1 cellular context compared by ENCODE assay signal in genomic region chr2:111918383-111918806, GRCh38.
TF ChIP-seq lines count a peak whose summit lies in the region.

No MANE protein-coding gene starts in this region.

TF ChIP-seq in K562, 482 proteins besides CTCF, POLR2A, EP300 and RAD21 (continued from another document):
- TF ChIP-seq RBM17 (IDR thresholded peaks at IDR 0.05; ENCODE audit: borderline replicate concordance, low read depth, low read length) (no peak), ADNP (tag; IDR thresholded peaks at IDR 0.05) (0 out of 2 replicates have a peak, but pooled peaks have one; percentile 20), C11orf30 (IDR thresholded peaks at IDR 0.05; ENCODE audit: low read depth) (peak; percentile 100), ARNT (IDR thresholded peaks at IDR 0.05) (0 out of 4 replicates have a peak, but pooled peaks of 1 of the 2 experiments have one; percentile 40), ARID1B (IDR thresholded peaks at IDR 0.05) (peak; percentile 94), DACH1 (IDR thresholded peaks at IDR 0.05; ENCODE audit: partially characterized antibody) (peak; percentile 32), SIRT6 (IDR thresholded peaks at IDR 0.05; ENCODE audit: low read depth, low read length) (no peak), ZNF77 (CRISPR knock-in tag; IDR thresholded peaks at IDR 0.05) (no peak), TCF3 (CRISPR knock-in tag; IDR thresholded peaks at IDR 0.05) (peak; percentile 93), ZNF766 (CRISPR knock-in tag; conservative IDR thresholded peaks at IDR 0.05) (0 out of 2 replicates have a peak, but pooled peaks have one; percentile 34), GATA2 (CRISPR knock-in tag; IDR thresholded peaks at IDR 0.05) (peak; percentile 40; the same call in 1 of the 2 replicates), DPF2 (IDR thresholded peaks at IDR 0.05) (peak; percentile 92), TRIM24 (IDR thresholded peaks at IDR 0.05) (peak; percentile 75 to 77), FOSL1 (tag; conservative IDR thresholded peaks at IDR 0.05) (peak; percentile 88), ZNF668 (CRISPR knock-in tag; IDR thresholded peaks at IDR 0.05) (no peak), ZBTB1 (CRISPR knock-in tag; IDR thresholded peaks at IDR 0.05; ENCODE audit: borderline replicate concordance, low read depth) (no peak), TEAD4 (IDR thresholded peaks at IDR 0.05; ENCODE audit: low read length) (peak; percentile 80), TEAD4 (CRISPR knock-in tag; IDR thresholded peaks at IDR 0.05; ENCODE audit: borderline replicate concordance) (no peak), NCOA6 (IDR thresholded peaks at IDR 0.05) (no peak), KDM1A (IDR thresholded peaks at IDR 0.05) (peak; percentile 57 to 66), MAFK (IDR thresholded peaks at IDR 0.05; ENCODE audit: low read length) (peak; percentile 99), ZNF518B (CRISPR knock-in tag; IDR thresholded peaks at IDR 0.05) (no peak), TAL1 (IDR thresholded peaks at IDR 0.05) (peak; percentile 81), GABPB1 (CRISPR knock-in tag; IDR thresholded peaks at IDR 0.05) (0 out of 2 replicates have a peak, but pooled peaks have one; percentile 21), SMARCA5 (IDR thresholded peaks at IDR 0.05) (no peak), NFIX (CRISPR knock-in tag; IDR thresholded peaks at IDR 0.05; ENCODE audit: low read depth) (peak; percentile 85), CCNT2 (IDR thresholded peaks at IDR 0.05; ENCODE audit: borderline replicate concordance, extremely low read depth, insufficient read length, low read depth, low read length) (peak; percentile 41), ATF7 (IDR thresholded peaks at IDR 0.05) (peak; percentile 35; the same call in 1 of the 2 replicates), SMAD4 (CRISPR knock-in tag; conservative IDR thresholded peaks at IDR 0.05) (peak; percentile 30; the same call in 1 of the 2 replicates), ZMIZ1 (IDR thresholded peaks at IDR 0.05; ENCODE audit: low read depth in 2 of 2, low read length in 2 of 2) (peak; percentile 76 to 83; a peak in 3 of 4 replicates)
- TF ChIP-seq, protein P1, sequence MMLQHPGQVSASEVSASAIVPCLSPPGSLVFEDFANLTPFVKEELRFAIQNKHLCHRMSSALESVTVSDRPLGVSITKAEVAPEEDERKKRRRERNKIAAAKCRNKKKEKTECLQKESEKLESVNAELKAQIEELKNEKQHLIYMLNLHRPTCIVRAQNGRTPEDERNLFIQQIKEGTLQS (IDR thresholded peaks at IDR 0.05): peak; percentile 71
- TF ChIP-seq, protein P1 (CRISPR knock-in tag; conservative IDR thresholded peaks at IDR 0.05): no peak
- TF ChIP-seq, protein P2, sequence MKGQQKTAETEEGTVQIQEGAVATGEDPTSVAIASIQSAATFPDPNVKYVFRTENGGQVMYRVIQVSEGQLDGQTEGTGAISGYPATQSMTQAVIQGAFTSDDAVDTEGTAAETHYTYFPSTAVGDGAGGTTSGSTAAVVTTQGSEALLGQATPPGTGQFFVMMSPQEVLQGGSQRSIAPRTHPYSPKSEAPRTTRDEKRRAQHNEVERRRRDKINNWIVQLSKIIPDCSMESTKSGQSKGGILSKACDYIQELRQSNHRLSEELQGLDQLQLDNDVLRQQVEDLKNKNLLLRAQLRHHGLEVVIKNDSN (CRISPR knock-in tag; IDR thresholded peaks at IDR 0.05): no peak
- TF ChIP-seq, protein P3, sequence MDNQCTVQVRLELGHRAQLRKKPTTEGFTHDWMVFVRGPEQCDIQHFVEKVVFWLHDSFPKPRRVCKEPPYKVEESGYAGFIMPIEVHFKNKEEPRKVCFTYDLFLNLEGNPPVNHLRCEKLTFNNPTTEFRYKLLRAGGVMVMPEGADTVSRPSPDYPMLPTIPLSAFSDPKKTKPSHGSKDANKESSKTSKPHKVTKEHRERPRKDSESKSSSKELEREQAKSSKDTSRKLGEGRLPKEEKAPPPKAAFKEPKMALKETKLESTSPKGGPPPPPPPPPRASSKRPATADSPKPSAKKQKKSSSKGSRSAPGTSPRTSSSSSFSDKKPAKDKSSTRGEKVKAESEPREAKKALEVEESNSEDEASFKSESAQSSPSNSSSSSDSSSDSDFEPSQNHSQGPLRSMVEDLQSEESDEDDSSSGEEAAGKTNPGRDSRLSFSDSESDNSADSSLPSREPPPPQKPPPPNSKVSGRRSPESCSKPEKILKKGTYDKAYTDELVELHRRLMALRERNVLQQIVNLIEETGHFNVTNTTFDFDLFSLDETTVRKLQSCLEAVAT (IDR thresholded peaks at IDR 0.05): peak in 1 of 2 experiments; percentile 98; a peak in 2 of 4 replicates
